In genomic region chr3:11592460-11593298, GRCh38 we compare ENCODE assay signal across 1 cellular context.
TF ChIP-seq lines count a peak whose summit lies in the region.

No MANE protein-coding gene starts in this region.

TF ChIP-seq in H1, 55 proteins besides CTCF, POLR2A, EP300 and RAD21 (continued from another document):
- TF ChIP-seq ASH2L (IDR thresholded peaks at IDR 0.05; ENCODE audit: low read length): no peak
- no peak for TF ChIP-seq CHD1 (IDR thresholded peaks at IDR 0.05; ENCODE audit: low read depth, low read length)
- TF ChIP-seq SP2 (IDR thresholded peaks at IDR 0.05; ENCODE audit: low read length): no peak
- TF ChIP-seq YY1 (IDR thresholded peaks at IDR 0.05; ENCODE audit: low read depth, low read length): no peak
- TF ChIP-seq SRF (IDR thresholded peaks at IDR 0.05; ENCODE audit: low read depth, low read length): no peak
- TF ChIP-seq ATF2 (IDR thresholded peaks at IDR 0.05; ENCODE audit: low read length): no peak
- no peak for TF ChIP-seq CHD7 (IDR thresholded peaks at IDR 0.05; ENCODE audit: insufficient replicate concordance, low read length)
- TF ChIP-seq CBX5 (IDR thresholded peaks at IDR 0.05; ENCODE audit: low read depth, low read length): no peak
- TF ChIP-seq SIRT6 (IDR thresholded peaks at IDR 0.05; ENCODE audit: low read length): no peak
- TF ChIP-seq CBX8 (IDR thresholded peaks at IDR 0.05; ENCODE audit: borderline replicate concordance, low read depth, low read length): no peak
- TF ChIP-seq CREB1 (IDR thresholded peaks at IDR 0.05): no peak
- no peak for TF ChIP-seq ATF3 (IDR thresholded peaks at IDR 0.05; ENCODE audit: insufficient read depth, low read depth, low read length)
- TF ChIP-seq CEBPB (IDR thresholded peaks at IDR 0.05; ENCODE audit: low read depth, low read length): no peak
